19 cellular contexts compared by ENCODE assay signal in the genomic region with DNA sequence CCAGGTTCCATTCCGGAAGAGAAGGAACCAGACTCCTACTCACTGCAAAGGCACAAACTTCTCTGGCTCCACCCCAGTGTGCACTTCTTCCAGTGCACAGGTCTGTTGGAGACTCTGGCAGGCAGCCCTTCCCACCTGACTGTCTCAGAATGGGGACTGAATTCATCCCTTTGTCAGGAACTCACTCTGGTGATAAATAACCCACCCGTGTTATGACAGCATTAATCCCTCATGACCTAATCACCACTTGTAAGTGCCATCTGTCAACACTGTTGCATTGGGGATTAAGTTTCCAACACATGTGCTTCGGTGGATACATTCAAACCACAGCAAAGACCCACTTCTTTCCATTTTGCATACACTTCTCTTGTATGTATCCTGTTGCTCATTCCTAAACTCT.
"Had no signal": no experiment of that assay in that cellular context is flagged by ENCODE, and none has a peak within 500 bp of the region (broad histone marks: within the 10 kb centered on the region; RNA-seq: fewer than 3 reads in every experiment).

No MANE protein-coding gene starts in this region.

- H3K36me3 ChIP-seq: adrenal gland, gastrocnemius medialis, heart right ventricle, lower lobe of right lung, prostate gland, transverse colon, vagina had no signal

- H3K4me1 ChIP-seq: adrenal gland, gastrocnemius medialis, heart right ventricle, lower lobe of right lung, prostate gland, transverse colon, vagina had no signal

- DNase-seq: activated CD4-positive, alpha-beta T cell treated with anti-CD3 and anti-CD28 coated beads, Interleukin-2, amount 50 U/mL, for 4 hours; adrenal gland; dermis blood vessel endothelial cell; effector memory CD8-positive, alpha-beta T cell; gastrocnemius medialis; heart right ventricle; left colon; lower lobe of right lung; right cardiac atrium; stimulated activated CD4-positive, alpha-beta T cell treated with anti-CD3 and anti-CD28 coated beads, Interleukin-15, amount 100 ng/mL, for 24 hours; stimulated activated CD4-positive, alpha-beta T cell treated with anti-CD3 and anti-CD28 coated beads, Interleukin-4, amount 100 ng/mL, for 1 hour; stimulated activated naive CD4-positive, alpha-beta T cell; substantia nigra; transverse colon had no signal

- ATAC-seq: activated CD4-positive, CD25-positive, alpha-beta regulatory T cell treated with anti-CD3 and anti-CD28 coated beads, Interleukin-2, amount 50 U/mL, for 24 hours; effector memory CD8-positive, alpha-beta T cell; gastrocnemius medialis; heart right ventricle; left colon; lower lobe of right lung; right cardiac atrium had no signal

- H3K27me3 ChIP-seq: adrenal gland, gastrocnemius medialis, transverse colon, vagina had no signal

- H3K27ac ChIP-seq: adrenal gland, epithelial cell of prostate, gastrocnemius medialis, heart right ventricle, lower lobe of right lung, prostate gland, skin epidermis, transverse colon, vagina had no signal

- H3K9me3 ChIP-seq: adrenal gland, gastrocnemius medialis, heart right ventricle, lower lobe of right lung, prostate gland, transverse colon, vagina had no signal

- H3K4me3 ChIP-seq: adrenal gland, gastrocnemius medialis, heart right ventricle, lower lobe of right lung, prostate gland, skin epidermis, transverse colon, vagina had no signal
